In the genomic region with DNA sequence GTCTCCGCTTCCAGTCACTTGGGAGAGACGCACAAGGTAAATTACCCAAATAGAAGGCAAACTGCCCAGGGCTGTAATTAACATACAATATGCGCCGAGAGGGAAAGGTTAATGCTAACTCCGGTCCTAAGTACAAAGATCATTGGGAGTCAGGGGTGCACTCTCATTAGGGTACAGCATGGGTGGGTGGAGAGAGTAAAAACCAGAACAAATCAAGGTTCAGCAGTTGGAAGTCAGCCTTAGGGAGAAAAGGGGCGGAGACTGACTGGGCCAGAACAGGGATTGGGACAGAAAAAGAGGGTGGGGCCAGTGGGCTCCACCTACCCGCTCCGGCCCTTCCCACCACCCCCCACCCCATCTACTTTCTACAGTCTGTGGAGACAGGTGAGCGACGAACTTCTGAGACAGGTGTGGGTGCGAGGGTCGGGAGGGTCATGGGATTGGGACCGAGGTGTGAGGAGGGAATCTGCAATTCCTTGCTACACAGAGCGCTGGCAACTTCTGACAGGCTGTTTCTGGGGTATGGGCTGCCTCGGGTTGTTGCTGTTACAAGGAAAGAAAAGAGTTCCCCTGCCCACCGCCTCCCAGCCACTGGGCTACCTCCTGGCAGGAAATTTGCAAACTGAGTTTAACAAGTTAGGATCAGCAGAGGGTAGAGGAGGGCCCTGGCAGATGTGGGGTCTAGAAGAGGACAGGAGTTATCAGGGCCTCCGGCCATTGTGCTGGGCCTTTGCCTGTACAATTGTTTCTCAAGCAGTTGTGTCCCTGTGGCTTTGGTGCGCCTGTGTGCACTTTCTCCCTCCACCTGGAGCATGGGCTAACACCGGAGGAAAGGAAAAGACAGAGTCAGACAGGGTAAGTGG, we compare ENCODE assay signal across 9 cellular contexts. TPM values are rescaled to one million over a fixed set of nuclear protein-coding genes. Genes with fewer than 3 reads are reported as not detected.
DNase-seq lines count a peak whose midpoint lies in the region; ATAC-seq and TF ChIP-seq lines count a peak whose summit lies in the region.
"Had no signal": no experiment of that assay in that cellular context is flagged by ENCODE, and none has a peak within 500 bp of the region (broad histone marks: within the 10 kb centered on the region; RNA-seq: fewer than 3 reads in every experiment).

TSS of gene TMEM139 (plus strand) at position 368 of the 863 bp plus-strand sequence. CDS start 1,000 bp downstream, outside the sequence.

- H3K4me1 Mint-ChIP-seq in CD8-positive, alpha-beta memory T cell: peaks cover 44 to 59% (median 48%) of the 10 kb centered on the region in 3 donors
- peaks cover 29% of the 10 kb centered on the region for H3K4me1 Mint-ChIP-seq in endodermal cell

- no peak within 1 kb of the TSS for H3K4me3 ChIP-seq in CD8-positive, alpha-beta memory T cell (ENCODE audit: low read length)
- no peak within 1 kb of the TSS for H3K4me3 ChIP-seq in endodermal cell (ENCODE audit: low read length)
- H3K4me3 ChIP-seq in muscle layer of duodenum (ENCODE audit: low read depth in 1 of 2, low read length in 2 of 2): peak within 1 kb of the TSS in 1 of 2 donors; percentile 48

- no peaks in the 10 kb centered on the region for H3K36me3 ChIP-seq in CD8-positive, alpha-beta memory T cell (ENCODE audit: insufficient read depth, low read length)
- H3K36me3 ChIP-seq in endodermal cell (ENCODE audit: control insufficient read depth, insufficient read depth, low read length) (no peaks in the 10 kb centered on the region), muscle layer of duodenum (ENCODE audit: control insufficient read depth in 1 of 2, insufficient read depth in 2 of 2, low read length in 2 of 2) (no peaks in the 10 kb centered on the region)

- no peak within 1 kb of the TSS for H3K9ac ChIP-seq in endodermal cell (ENCODE audit: extremely low read depth, low read length, poor library complexity, severe bottlenecking)

- peak within 1 kb of the TSS in 6 of 8 donors; percentile 17 to 88 (median 35) for H3K27ac Mint-ChIP-seq in CD8-positive, alpha-beta memory T cell
- no peak within 1 kb of the TSS for H3K27ac Mint-ChIP-seq in endodermal cell

- no peaks in the 10 kb centered on the region for H3K9me3 ChIP-seq in CD8-positive, alpha-beta memory T cell (ENCODE audit: low read length)
- H3K9me3 ChIP-seq in endodermal cell (ENCODE audit: control insufficient read depth, low read length) (peaks cover 6% of the 10 kb centered on the region), muscle layer of duodenum (ENCODE audit: control insufficient read depth in 1 of 2, low read length in 2 of 2) (no peaks in the 10 kb centered on the region)

- TF ChIP-seq CTCF in endodermal cell (conservative IDR thresholded peaks at IDR 0.05): no peak

- H3K27me3 ChIP-seq in CD8-positive, alpha-beta memory T cell (ENCODE audit: insufficient read depth, low read length, poor library complexity, severe bottlenecking): no peaks in the 10 kb centered on the region
- H3K27me3 ChIP-seq in endodermal cell (ENCODE audit: control insufficient read depth, insufficient read depth, low read length, poor library complexity, severe bottlenecking) (peaks cover 11% of the 10 kb centered on the region), muscle layer of duodenum (ENCODE audit: low read depth, low read length) (no peaks in the 10 kb centered on the region)

- no peak within 1 kb of the TSS for H3K27ac ChIP-seq in CD8-positive, alpha-beta memory T cell (ENCODE audit: low read depth, low read length)
- H3K27ac ChIP-seq in endodermal cell (ENCODE audit: low read depth, low read length) (no peak within 1 kb of the TSS), muscle layer of duodenum (ENCODE audit: low read length) (peak within 1 kb of the TSS; percentile 76)

- no peak for DNase-seq in CD8-positive, alpha-beta memory T cell
- DNase-seq in NCI-H146 treated with DMSO at 0.1 percent for 48 hours (lab: John Stamatoyannopoulos, UW; ENCODE audit: unreplicated experiment) (peak; percentile 18), endodermal cell (peak; percentile 85)
- DNase-seq in activated effector memory CD4-positive, alpha-beta T cell treated with Interleukin-2 at 50 U/mL for 16 hours: no peak
- DNase-seq: activated gamma-delta T cell treated with Interleukin-2 at 50 U/mL for 16 hours had no signal

- no peaks in the 10 kb centered on the region for H3K9me3 Mint-ChIP-seq in CD8-positive, alpha-beta memory T cell
- H3K9me3 Mint-ChIP-seq in endodermal cell: peaks cover 14% of the 10 kb centered on the region

- POLR2A ChIA-PET in CD8-positive, alpha-beta memory T cell (lab: Charles Lee): no interaction called here

- H3K36me3 Mint-ChIP-seq in CD8-positive, alpha-beta memory T cell: peaks cover 0 to 15% (median 0%) of the 10 kb centered on the region in 3 donors
- H3K36me3 Mint-ChIP-seq in endodermal cell (ENCODE audit: low read depth): peaks cover 6% of the 10 kb centered on the region

- H3K4me3 Mint-ChIP-seq in CD8-positive, alpha-beta memory T cell: peak within 1 kb of the TSS in 2 of 7 donors; percentile 49 to 82
- peak within 1 kb of the TSS; percentile 49 for H3K4me3 Mint-ChIP-seq in endodermal cell

- no peaks in the 10 kb centered on the region for H3K27me3 Mint-ChIP-seq in CD8-positive, alpha-beta memory T cell
- peaks cover 30% of the 10 kb centered on the region for H3K27me3 Mint-ChIP-seq in endodermal cell (ENCODE audit: insufficient read depth)

- WGBS in endodermal cell (ENCODE audit: insufficient coverage in 1 of 2, insufficient read length in 1 of 2), 2 experiments: 84 to 89% methylated on average over 10 to 17 of the region's 19 CpGs

- CTCF ChIA-PET in CD8-positive, alpha-beta memory T cell (lab: Charles Lee): interaction anchor here (1.0 to 3.6 kb wide), 4 partner anchors 44 to 95 kb away, joined by 3 to 24 read pairs (median 5); no protein-coding TSS in a partner anchor

- ATAC-seq in GM18520 (IDR thresholded peaks at IDR 0.05; ENCODE audit: unreplicated experiment): no peak
- no peak for ATAC-seq in HG02852 (IDR thresholded peaks at IDR 0.05; ENCODE audit: unreplicated experiment)
- ATAC-seq in HG02884 (IDR thresholded peaks at IDR 0.05; ENCODE audit: unreplicated experiment): no peak

- H3K4me1 ChIP-seq in CD8-positive, alpha-beta memory T cell (ENCODE audit: insufficient read depth, low read length): peaks cover 27% of the 10 kb centered on the region
- H3K4me1 ChIP-seq in endodermal cell (ENCODE audit: control insufficient read depth, insufficient read depth, low read length) (no peaks in the 10 kb centered on the region), muscle layer of duodenum (ENCODE audit: control insufficient read depth in 1 of 2, insufficient read depth in 2 of 2, low read length in 2 of 2) (peaks cover 18 to 23% of the 10 kb centered on the region in 2 donors)

RNA-seq across cellular contexts. Expression of gene TMEM139, which starts in this region (rescaled TPM):
- total RNA-seq in CD8-positive, alpha-beta memory T cell: under 1 TPM; 0.84 to 0.90 TPM
- polyA plus RNA-seq in CD8-positive, alpha-beta memory T cell: 0.87 TPM
- total RNA-seq in endodermal cell: 1 to 10 TPM; 1.6 to 2.3 TPM
- polyA plus RNA-seq in endodermal cell (2013, experiment 1 of 2): 1.00 TPM
- 0.99 TPM for polyA plus RNA-seq in endodermal cell (2013, experiment 2 of 2)

Comparison
In these comparisons a context has a peak if more than half of its experiments do, and no peak if none do; other contexts are left out.
1. DNase-seq: peak in NCI-H146 treated with DMSO at 0.1 percent for 48 hours (single experiment) and endodermal cell (single experiment); none in CD8-positive, alpha-beta memory T cell (0 of 5) and activated effector memory CD4-positive, alpha-beta T cell treated with Interleukin-2 at 50 U/mL for 16 hours (single experiment).